In genomic region chr3:127692501-127693335, GRCh38 we compare ENCODE assay signal across 25 cellular contexts. TPM values are rescaled to one million over a fixed set of nuclear protein-coding genes. Genes with fewer than 3 reads are reported as not detected.
DNase-seq lines count a peak whose midpoint lies in the region; ATAC-seq and TF ChIP-seq lines count a peak whose summit lies in the region.
"Had no signal": no experiment of that assay in that cellular context is flagged by ENCODE, and none has a peak within 500 bp of the region (broad histone marks: within the 10 kb centered on the region; RNA-seq: fewer than 3 reads in every experiment).

No MANE protein-coding gene starts in this region.

- POLR2A ChIA-PET in MCF 10A (lab: Yijun Ruan, JAX): no interaction called here

- H3K36me3 ChIP-seq in breast epithelium (no peaks in the 10 kb centered on the region), aorta (ENCODE audit: control insufficient read depth in 1 of 2, insufficient read depth in 2 of 2, low read length in 1 of 2) (no peaks in the 10 kb centered on the region), prostate gland (no peaks in the 10 kb centered on the region)
- H3K36me3 ChIP-seq: cardiac muscle cell had no signal

- H3K4me1 Mint-ChIP-seq in MCF 10A (ENCODE audit: insufficient read depth, unreplicated experiment): peaks cover 16% of the 10 kb centered on the region
- peaks cover 21% of the 10 kb centered on the region for H3K4me1 Mint-ChIP-seq in glutamatergic neuron (ENCODE audit: low read depth, unreplicated experiment)
- peaks cover 17% of the 10 kb centered on the region for H3K4me1 Mint-ChIP-seq in nephron

- intact Hi-C loops in MCF 10A (cut with micrococcal nuclease) (loop anchor here (5.0 kb wide), 3 partner anchors 55 to 115 kb away; partner anchors contain the start of gene TPRA1), breast epithelium (cut with DNase I; ENCODE audit: low total_unique reads) (loop anchor here (5.0 kb wide), 1 partner anchor 130 kb away; the partner anchor contains the start of gene MGLL), aorta (cut with DNase I) (loop anchor here in 1 of 2 donors (5.0 to 10.0 kb wide), 2 partner anchors 70 to 222 kb away; partner anchors contain the start of gene KBTBD12), prostate gland (cut with DNase I) (loop anchor here (5.0 kb wide), 1 partner anchor 40 kb away; no protein-coding TSS in a partner anchor)

- H3K27me3 ChIP-seq in breast epithelium (no peaks in the 10 kb centered on the region), aorta (ENCODE audit: control insufficient read depth in 1 of 2, insufficient read depth in 2 of 2, low read length in 1 of 2) (no peaks in the 10 kb centered on the region), prostate gland (replicated peaks; ENCODE audit: insufficient read depth) (no peaks in the 10 kb centered on the region)
- H3K27me3 ChIP-seq: adrenal gland, cardiac muscle cell had no signal

- H3K4me3 Mint-ChIP-seq in MCF 10A (ENCODE audit: unreplicated experiment): no peak overlapping the region
- H3K4me3 Mint-ChIP-seq in glutamatergic neuron (ENCODE audit: unreplicated experiment): no peak overlapping the region
- no peak overlapping the region for H3K4me3 Mint-ChIP-seq in nephron
- H3K4me3 Mint-ChIP-seq: activated T-cell treated with anti-CD3 and anti-CD28 coated beads, Interleukin-2, amount 50 U/mL, for 4 hours; dendritic cell treated with granulocyte-macrophage colony-stimulating factor and Interleukin-4, amounts not matched to agents 40 ng/mL and 50 ng/mL, for 4 days; T-helper 1 cell treated with Interleukin-12 subunit alpha and Interleukin-12 subunit beta and Interleukin-4 antibody, amounts not matched to agents 30 μg/mL and 1 μg/mL, for 36 hours had no signal

- H3K9me3 ChIP-seq in breast epithelium (no peaks in the 10 kb centered on the region), aorta (ENCODE audit: control insufficient read depth, low read length) (no peaks in the 10 kb centered on the region), prostate gland (no peaks in the 10 kb centered on the region)
- H3K9me3 ChIP-seq: adrenal gland had no signal

- TF ChIP-seq CTCF in MCF 10A (IDR thresholded peaks at IDR 0.05; ENCODE audit: unreplicated experiment) (no peak), breast epithelium (IDR thresholded peaks at IDR 0.05) (no peak), glutamatergic neuron (IDR thresholded peaks at IDR 0.05; ENCODE audit: partially characterized antibody, unreplicated experiment) (no peak), nephron (IDR thresholded peaks at IDR 0.05; ENCODE audit: unreplicated experiment in 3 of 3) (no peak), prostate gland (IDR thresholded peaks at IDR 0.05) (no peak)

- H3K27ac ChIP-seq in breast epithelium: no peak overlapping the region
- H3K27ac ChIP-seq in aorta (ENCODE audit: low read depth in 1 of 2, low read length in 2 of 2): no peak overlapping the region
- no peak overlapping the region for H3K27ac ChIP-seq in prostate gland
- H3K27ac ChIP-seq: 22Rv1, adrenal gland, cardiac muscle cell had no signal

- CTCF ChIA-PET in MCF 10A (lab: Yijun Ruan, JAX): interaction anchor here (0.6 to 3.1 kb wide), 5 partner anchors 14 to 1821 kb away, joined by 3 to 13 read pairs (median 4); no protein-coding TSS in a partner anchor

- no TSS peak for BruUV-seq in MCF 10A (replicated peaks; lab: Mats Ljungman, UMichigan)

- ATAC-seq in aorta (ENCODE audit: low FRiP score) (no peak), HG03439 (IDR thresholded peaks at IDR 0.05; ENCODE audit: unreplicated experiment) (no peak)
- ATAC-seq: activated T-cell treated with anti-CD3 and anti-CD28 coated beads, Interleukin-2, amount 50 U/mL, for 4 hours; Panc1; stimulated activated naive CD8-positive, alpha-beta T cell treated with anti-CD3 and anti-CD28 coated beads, Interleukin-15, Interleukin-2, amounts not matched to agents 100 U/mL and 50 U/mL, for 24 hours had no signal

- H3K27ac Mint-ChIP-seq in MCF 10A (ENCODE audit: low read depth, unreplicated experiment): peak overlapping the region; percentile 56
- peak overlapping the region; percentile 72 for H3K27ac Mint-ChIP-seq in glutamatergic neuron (ENCODE audit: unreplicated experiment)
- peak overlapping the region; percentile 10 to 28 (median 11) for H3K27ac Mint-ChIP-seq in nephron
- H3K27ac Mint-ChIP-seq: dendritic cell treated with granulocyte-macrophage colony-stimulating factor and Interleukin-4, amounts not matched to agents 40 ng/mL and 50 ng/mL, for 4 days; T-helper 1 cell treated with Interleukin-12 subunit alpha and Interleukin-12 subunit beta and Interleukin-4 antibody, amounts not matched to agents 30 μg/mL and 1 μg/mL, for 36 hours had no signal

- H3K4me1 ChIP-seq in breast epithelium (peaks cover 5 to 7% of the 10 kb centered on the region in 2 donors), aorta (ENCODE audit: control insufficient read depth in 1 of 2, insufficient read depth in 2 of 2, low read length in 2 of 2) (no peaks in the 10 kb centered on the region), prostate gland (replicated peaks) (peaks cover 16% of the 10 kb centered on the region)

- H3K9me3 Mint-ChIP-seq in MCF 10A (ENCODE audit: unreplicated experiment): no peaks in the 10 kb centered on the region
- H3K9me3 Mint-ChIP-seq in glutamatergic neuron (ENCODE audit: unreplicated experiment): peaks cover 4% of the 10 kb centered on the region
- no peaks in the 10 kb centered on the region for H3K9me3 Mint-ChIP-seq in nephron
- H3K9me3 Mint-ChIP-seq: activated T-cell treated with anti-CD3 and anti-CD28 coated beads, Interleukin-2, amount 50 U/mL, for 4 hours; dendritic cell treated with granulocyte-macrophage colony-stimulating factor and Interleukin-4, amounts not matched to agents 40 ng/mL and 50 ng/mL, for 4 days; T-helper 1 cell treated with Interleukin-12 subunit alpha and Interleukin-12 subunit beta and Interleukin-4 antibody, amounts not matched to agents 30 μg/mL and 1 μg/mL, for 36 hours had no signal

- TF ChIP-seq POLR2A in breast epithelium (IDR thresholded peaks at IDR 0.05): no peak
- TF ChIP-seq POLR2A in prostate gland (IDR thresholded peaks at IDR 0.05): no peak

- WGBS in aorta, 2 donors: 85 to 90% methylated on average over 21 of the region's 21 CpGs
- WGBS in prostate gland: 89% methylated on average over 21 of the region's 21 CpGs

- H3K36me3 Mint-ChIP-seq in MCF 10A (ENCODE audit: insufficient read depth, unreplicated experiment) (peaks cover 11% of the 10 kb centered on the region), glutamatergic neuron (ENCODE audit: unreplicated experiment) (no peaks in the 10 kb centered on the region), nephron (ENCODE audit: low read depth) (no peaks in the 10 kb centered on the region)

- DNase-seq in MCF 10A (ENCODE audit: unreplicated experiment) (no peak), breast epithelium (ENCODE audit: low spot score in 2 of 2) (no peak), glutamatergic neuron (peak; percentile 12), aorta (peak; percentile 40 to 56), prostate gland (ENCODE audit: low spot score) (no peak), NCI-H2227 (lab: John Stamatoyannopoulos, UW; ENCODE audit: unreplicated experiment) (no peak)
- DNase-seq: activated naive CD4-positive, alpha-beta T cell treated with Interleukin-2 at 50 U/mL for 16 hours; activated T-cell treated with anti-CD3 and anti-CD28 coated beads, Interleukin-2, amount 50 U/mL, for 4 hours; adrenal gland; GF-D8; KG1; mammary epithelial cell; NCI-H1436 treated with DMSO at 0.1 percent for 48 hours; NCI-H2107; NCI-H524; nucleus accumbens; stimulated activated CD4-positive, alpha-beta T cell treated with anti-CD3 and anti-CD28 coated beads, Interleukin-4, amount 100 ng/mL, for 1 hour; stimulated activated naive CD8-positive, alpha-beta T cell treated with anti-CD3 and anti-CD28 coated beads, Interleukin-15, Interleukin-2, amounts not matched to agents 100 U/mL and 50 U/mL, for 24 hours had no signal

- no peaks in the 10 kb centered on the region for H3K27me3 Mint-ChIP-seq in MCF 10A (ENCODE audit: insufficient read depth, unreplicated experiment)
- H3K27me3 Mint-ChIP-seq in glutamatergic neuron (ENCODE audit: unreplicated experiment): peaks cover 6% of the 10 kb centered on the region
- H3K27me3 Mint-ChIP-seq in nephron (ENCODE audit: low read depth): peaks cover 7% of the 10 kb centered on the region
- H3K27me3 Mint-ChIP-seq: dendritic cell treated with granulocyte-macrophage colony-stimulating factor and Interleukin-4, amounts not matched to agents 40 ng/mL and 50 ng/mL, for 4 days had no signal

- no peak overlapping the region for H3K4me3 ChIP-seq in breast epithelium
- no peak overlapping the region for H3K4me3 ChIP-seq in aorta (ENCODE audit: low read length in 2 of 2)
- H3K4me3 ChIP-seq in prostate gland: no peak overlapping the region
- H3K4me3 ChIP-seq: adrenal gland, cardiac muscle cell had no signal

RNA-seq across cellular contexts. Expression of gene ABTB1, which starts 20.0 kb away (rescaled TPM):
- total RNA-seq in MCF 10A (2022): 9.7 and 10.0 TPM in 2 replicates
- 10 to 100 TPM; 32.0 to 43.6 (median 40.2) TPM for total RNA-seq in breast epithelium
- total RNA-seq in glutamatergic neuron (ENCODE audit: unreplicated experiment): 35.0 TPM
- total RNA-seq in aorta: 10 to 100 TPM; 49.8 to 75.4 TPM
- 100 to 1,000 TPM in 1 of 2 donors, 10 to 100 TPM in 1; 28.7 to 263 TPM for polyA plus RNA-seq in aorta
- 10 to 100 TPM; 33.4 to 60.2 TPM for total RNA-seq in prostate gland

Comparison
In these comparisons a context has a peak if more than half of its experiments do, and no peak if none do; other contexts are left out.
1. DNase-seq: peak in glutamatergic neuron (single experiment) and aorta (2 of 2); none in MCF 10A (single experiment), breast epithelium (0 of 2), prostate gland (single experiment) and NCI-H2227 (single experiment).
2. H3K27ac Mint-ChIP-seq: peak in every context shown above with its lines; median percentile 72 in glutamatergic neuron; 56 in MCF 10A; 11 in nephron.